21 cellular contexts compared by ENCODE assay signal in the genomic region with DNA sequence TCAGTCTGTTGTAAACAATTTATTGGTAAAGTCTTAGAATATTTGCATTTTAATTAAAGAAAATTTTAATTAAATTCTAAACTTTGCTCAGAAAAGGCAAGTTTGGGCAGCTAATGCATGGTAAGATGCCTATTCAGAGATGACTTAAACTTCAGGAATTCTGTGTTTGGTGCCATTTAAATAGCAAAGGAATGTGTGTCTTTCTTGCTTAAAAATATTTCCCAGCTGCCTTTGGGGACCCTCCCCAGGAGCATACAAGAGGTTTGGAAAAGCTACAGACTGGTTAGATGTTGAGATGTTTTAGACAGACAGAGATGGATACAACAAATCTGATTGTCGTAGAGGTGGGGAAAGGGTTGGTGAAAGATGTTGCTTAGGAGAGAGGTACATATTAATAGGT. TPM values are rescaled to one million over a fixed set of nuclear protein-coding genes. Genes with fewer than 3 reads are reported as not detected.
DNase-seq lines count a peak whose midpoint lies in the region; ATAC-seq, FAIRE-seq and TF ChIP-seq lines count a peak whose summit lies in the region.
"Had no signal": no experiment of that assay in that cellular context is flagged by ENCODE, and none has a peak within 500 bp of the region (broad histone marks: within the 10 kb centered on the region; RNA-seq: fewer than 3 reads in every experiment).

No MANE protein-coding gene starts in this region.

- H3K4me3 ChIP-seq in SU-DHL-6 (ENCODE audit: insufficient read depth, low read length, poor library complexity, severe bottlenecking), result peak overlapping the region; percentile 31
- H3K4me3 ChIP-seq: BLaER1, GM12878, GM23338, SJCRH30 had no signal

- DNase-seq in HT1080 (ENCODE audit: low read depth) (peak; percentile 7), NCI-H1105 (lab: John Stamatoyannopoulos, UW) (no peak), GM13976 (ENCODE audit: low spot score) (no peak)
- DNase-seq: CD8-positive, alpha-beta memory T cell; DMS79 treated with DMSO at 0.1 percent for 48 hours; NCI-H1417 treated with DMSO at 0.1 percent for 48 hours; NCI-H2029 treated with DMSO at 0.1 percent for 48 hours; NCI-H2171 treated with DMSO at 0.1 percent for 48 hours; NCI-H748 treated with DMSO at 0.1 percent for 48 hours; PC-3; SJCRH30 had no signal

- in situ Hi-C loops in GM13976 (cut with MboI; ENCODE audit: low sequenced_read_pairs, unreplicated experiment), result no loop called here

- H3K27me3 ChIP-seq in SU-DHL-6 (ENCODE audit: low read length), result no peaks in the 10 kb centered on the region
- H3K27me3 ChIP-seq: BLaER1, SJCRH30 had no signal

- no peaks in the 10 kb centered on the region for H3K9me3 ChIP-seq in SU-DHL-6 (ENCODE audit: insufficient read depth, low read length)
- H3K9me3 ChIP-seq: SJCRH30 had no signal

- peaks cover 49% of the 10 kb centered on the region for H3F3A ChIP-seq in SU-DHL-6 (ENCODE audit: insufficient read depth)

- peak overlapping the region; percentile 97 for H3K4me2 ChIP-seq in SU-DHL-6 (ENCODE audit: low read depth, low read length, poor library complexity, severe bottlenecking)
- H3K4me2 ChIP-seq: GM23338 had no signal

- H3K9me2 ChIP-seq in SU-DHL-6 (replicated peaks; ENCODE audit: insufficient read depth, low read length), result no peaks in the 10 kb centered on the region

- no peak overlapping the region for H2AFZ ChIP-seq in SU-DHL-6 (ENCODE audit: low read depth, low read length, severe bottlenecking)
- H2AFZ ChIP-seq: GM23338 had no signal

- no peak for ATAC-seq in HG02798 (IDR thresholded peaks at IDR 0.05; ENCODE audit: poor library complexity, unreplicated experiment)
- no peak for ATAC-seq in HG03571 (IDR thresholded peaks at IDR 0.05; ENCODE audit: unreplicated experiment)
- ATAC-seq: GM12878, PC-3 had no signal

- peak overlapping the region; percentile 61 for H3K9ac ChIP-seq in SU-DHL-6 (ENCODE audit: low read length)
- H3K9ac ChIP-seq: BLaER1 had no signal

- no peaks in the 10 kb centered on the region for H4K20me1 ChIP-seq in SU-DHL-6 (ENCODE audit: low read depth, low read length)

- TF ChIP-seq CTCF in SU-DHL-6 (IDR thresholded peaks at IDR 0.05; ENCODE audit: insufficient read depth, low read length, poor library complexity, severe bottlenecking) (no peak), GM13976 (IDR thresholded peaks at IDR 0.05; ENCODE audit: borderline replicate concordance, control extremely low read depth, extremely low read depth, insufficient read depth, missing control alignments) (no peak)

- FAIRE-seq in colon (lab: Jason Lieb, UNC), result peak; percentile 33
- FAIRE-seq: G401.6, GM12878, GM18507 had no signal

- H3K27ac ChIP-seq in SU-DHL-6 (ENCODE audit: low read depth, low read length), result peak overlapping the region; percentile 99
- H3K27ac ChIP-seq: BLaER1, SJCRH30 had no signal

- no peaks in the 10 kb centered on the region for H3K36me3 ChIP-seq in SU-DHL-6 (ENCODE audit: low read length)
- H3K36me3 ChIP-seq: SJCRH30 had no signal

- peaks cover 85% of the 10 kb centered on the region for H3K79me2 ChIP-seq in SU-DHL-6 (ENCODE audit: insufficient read depth, low read length)

RNA-seq across cellular contexts. Expression of gene AFF2, which starts 36.5 kb away (rescaled TPM):
- total RNA-seq in HT1080 (2014; rRNA removed; shearing (Covaris generic)), result 1.0 and 1.4 TPM in 2 replicates
- 0.07 and 0.10 TPM in 2 replicates for polyA plus RNA-seq in HT1080 (2015; cell fraction: cytosol; rRNA removed)
- polyA plus RNA-seq in HT1080 (2015; cell fraction: nucleus; rRNA removed), result 0.12 and 0.18 TPM in 2 replicates
- total RNA-seq: GM12878, NCI-H460, PC-3 had no signal
- polyA plus RNA-seq: CD8-positive, alpha-beta memory T cell had no signal
